ENCODE assay signal across 17 cellular contexts in the genomic region with DNA sequence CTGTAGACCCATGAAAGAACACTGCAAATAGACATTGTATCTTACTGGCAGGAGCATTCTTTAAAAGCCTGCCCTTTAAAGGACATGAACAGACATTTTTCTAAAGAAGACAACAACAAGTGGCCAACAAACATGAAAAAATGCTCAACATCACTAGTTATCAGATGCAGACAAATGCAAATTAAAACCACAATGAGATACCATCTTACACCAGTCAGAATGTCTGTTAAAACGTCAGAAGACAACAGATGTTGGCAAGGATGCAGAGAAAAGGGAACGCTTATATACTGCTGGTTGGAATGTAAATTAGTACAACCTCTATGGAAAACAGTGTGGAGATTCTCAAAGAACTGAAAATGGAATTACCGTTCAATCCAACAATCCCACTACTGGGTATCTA.
"Had no signal": no experiment of that assay in that cellular context is flagged by ENCODE, and none has a peak within 500 bp of the region (broad histone marks: within the 10 kb centered on the region; RNA-seq: fewer than 3 reads in every experiment).

No MANE protein-coding gene starts in this region.

- H3K9me3 ChIP-seq: spleen, upper lobe of right lung had no signal

- ATAC-seq: left lobe of liver; right cardiac atrium; stimulated activated naive CD8-positive, alpha-beta T cell treated with anti-CD3 and anti-CD28 coated beads, Interleukin-15, Interleukin-2, amounts not matched to agents 100 U/mL and 50 U/mL, for 24 hours; upper lobe of right lung had no signal

- H3K27me3 Mint-ChIP-seq: activated naive CD8-positive, alpha-beta T cell treated with anti-CD3 and anti-CD28 coated beads for 36 hours; progenitor cell of endocrine pancreas had no signal

- DNase-seq: activated gamma-delta T cell treated with Interleukin-2 at 50 U/mL for 16 hours; activated naive CD8-positive, alpha-beta T cell treated with anti-CD3 and anti-CD28 coated beads for 36 hours; activated T-cell treated with anti-CD3 and anti-CD28 coated beads, Interleukin-2, amount 50 U/mL, for 48 hours; anterior cingulate cortex; effector CD4-positive, alpha-beta T cell; islet precursor cell; occipital lobe; right cardiac atrium; spleen; stimulated activated CD4-positive, alpha-beta T cell treated with anti-CD3 and anti-CD28 coated beads, Interleukin-2, amount 100 ng/mL, for 24 hours; stimulated activated naive CD8-positive, alpha-beta T cell treated with anti-CD3 and anti-CD28 coated beads, Interleukin-15, Interleukin-2, amounts not matched to agents 100 U/mL and 50 U/mL, for 24 hours; upper lobe of right lung had no signal

- H3K27ac ChIP-seq: cardiac muscle cell, coronary artery, spleen, upper lobe of right lung had no signal

- H3K4me3 Mint-ChIP-seq: activated naive CD8-positive, alpha-beta T cell treated with anti-CD3 and anti-CD28 coated beads for 36 hours; nephron had no signal

- H3K36me3 ChIP-seq: cardiac muscle cell had no signal

- H3K4me1 Mint-ChIP-seq: nephron had no signal

- H3K27me3 ChIP-seq: cardiac muscle cell, spleen, upper lobe of right lung had no signal

- H3K36me3 Mint-ChIP-seq: activated naive CD8-positive, alpha-beta T cell treated with anti-CD3 and anti-CD28 coated beads for 36 hours had no signal

- H3K4me1 ChIP-seq: upper lobe of right lung had no signal

- H3K27ac Mint-ChIP-seq: activated naive CD8-positive, alpha-beta T cell treated with anti-CD3 and anti-CD28 coated beads for 36 hours; nephron; progenitor cell of endocrine pancreas had no signal

- H3K4me3 ChIP-seq: cardiac muscle cell, coronary artery, spleen, upper lobe of right lung had no signal
